In genomic region chr2:78056976-78057375, GRCh38 we compare ENCODE assay signal across 36 cellular contexts.
"Had no signal": no experiment of that assay in that cellular context is flagged by ENCODE, and none has a peak within 500 bp of the region (broad histone marks: within the 10 kb centered on the region; RNA-seq: fewer than 3 reads in every experiment).

No MANE protein-coding gene starts in this region.

- H3K27me3 ChIP-seq: MG63 had no signal

- H3K27ac ChIP-seq: KMS-11 had no signal

- H3K9ac ChIP-seq: KMS-11 had no signal

- H3K4me2 ChIP-seq: KMS-11 had no signal

- H3K36me3 ChIP-seq: MG63 had no signal

- DNase-seq: Karpas-422, Kasumi-1, KBM-7, KG1, MG63, MM.1S, MV-4-11, NCI-H1048, NCI-H1092, NCI-H1092 treated with DMSO at 0.1 percent for 48 hours, NCI-H1105, NCI-H1105 treated with DMSO at 0.1 percent for 48 hours, NCI-H1417, NCI-H1417 treated with DMSO at 0.1 percent for 48 hours, NCI-H1436, NCI-H1436 treated with DMSO at 0.1 percent for 48 hours, NCI-H146, NCI-H1694, NCI-H1694 treated with DMSO at 0.1 percent for 48 hours, NCI-H187, NCI-H187 treated with DMSO at 0.1 percent for 48 hours, NCI-H2029, NCI-H2029 treated with DMSO at 0.1 percent for 48 hours, NCI-H2081, NCI-H2081 treated with DMSO at 0.1 percent for 48 hours, NCI-H2107, NCI-H2171, NCI-H2171 treated with DMSO at 0.1 percent for 48 hours, NCI-H2227 treated with DMSO at 0.1 percent for 48 hours, NCI-H226, NCI-H345, NCI-H446, NCI-H446 treated with DMSO at 0.1 percent for 48 hours, NCI-H510A, NCI-H510A treated with DMSO at 0.1 percent for 48 hours had no signal

- H3K4me3 ChIP-seq: MG63 had no signal

- H3K9me3 ChIP-seq: MG63 had no signal
